13 cellular contexts compared by ENCODE assay signal in genomic region chr15:68599560-68600071, GRCh38. TPM values are rescaled to one million over a fixed set of nuclear protein-coding genes. Genes with fewer than 3 reads are reported as not detected.
A peak's percentile ranks its signal among the peaks of the same experiment; 100 is the strongest.
DNase-seq lines count a peak whose midpoint lies in the region; ATAC-seq and TF ChIP-seq lines count a peak whose summit lies in the region.
"Had no signal": no experiment of that assay in that cellular context is flagged by ENCODE, and none has a peak within 500 bp of the region (broad histone marks: within the 10 kb centered on the region; RNA-seq: fewer than 3 reads in every experiment).

No MANE protein-coding gene starts in this region.

- TF ChIP-seq CTCF in right atrium auricular region (IDR thresholded peaks at IDR 0.05) (no peak), adrenal gland (IDR thresholded peaks at IDR 0.05) (no peak), ascending aorta (IDR thresholded peaks at IDR 0.05) (no peak)

- WGBS in right cardiac atrium = 51% methylated on average over 7 of the region's 7 CpGs
- 37 to 43% (median 41%) methylated on average over 6 to 7 of the region's 7 CpGs for WGBS in adrenal gland, 4 donors
- 79 to 82% methylated on average over 7 of the region's 7 CpGs for WGBS in aorta, 2 donors

- H3K27ac ChIP-seq in right cardiac atrium (ENCODE audit: low read length) = peak overlapping the region; percentile 2
- H3K27ac ChIP-seq in right atrium auricular region = peak overlapping the region in 1 of 2 donors; percentile 46
- H3K27ac ChIP-seq in adrenal gland = peak overlapping the region in 2 of 5 donors; percentile 47 to 82
- H3K27ac ChIP-seq in iPS-20b (ENCODE audit: low read length) = no peak overlapping the region
- no peak overlapping the region for H3K27ac ChIP-seq in aorta (ENCODE audit: low read depth in 1 of 2, low read length in 2 of 2)
- H3K27ac ChIP-seq in ascending aorta = no peak overlapping the region
- H3K27ac ChIP-seq: colonic mucosa had no signal

- no peaks in the 10 kb centered on the region for H3K9me3 Mint-ChIP-seq in activated T-helper 2 cell treated with anti-CD3 and anti-CD28 coated beads, Interferon-gamma antibody, Interleukin-2, Interleukin-4, amounts not matched to agents 10 μg/mL and 5 μg/mL and 100 μg/mL, durations not matched to agents 14 hours and 24 hours and 36 hours

- H3K4me3 ChIP-seq in right cardiac atrium (ENCODE audit: low read length) (no peak overlapping the region), right atrium auricular region (no peak overlapping the region), adrenal gland (no peak overlapping the region), iPS-20b (ENCODE audit: low read length) (peak overlapping the region; percentile 15; the same call in 1 of the 2 replicates), aorta (ENCODE audit: low read length in 2 of 2) (no peak overlapping the region), ascending aorta (no peak overlapping the region)
- H3K4me3 ChIP-seq: colonic mucosa, lung had no signal

- ATAC-seq in right cardiac atrium (peak in 1 of 2 donors; percentile 5), aorta (ENCODE audit: low FRiP score) (peak; percentile 3)

- H3K9ac ChIP-seq in iPS-20b (ENCODE audit: low read depth, low read length) = no peak overlapping the region; the same call in 1 of the 2 replicates

- no peak for TF ChIP-seq POLR2A in adrenal gland (IDR thresholded peaks at IDR 0.05)

- no peak overlapping the region for H3K27ac Mint-ChIP-seq in activated T-helper 2 cell treated with anti-CD3 and anti-CD28 coated beads, Interferon-gamma antibody, Interleukin-2, Interleukin-4, amounts not matched to agents 10 μg/mL and 5 μg/mL and 100 μg/mL, durations not matched to agents 14 hours and 24 hours and 36 hours

- peaks cover 2% of the 10 kb centered on the region for H3K27me3 Mint-ChIP-seq in activated T-helper 2 cell treated with anti-CD3 and anti-CD28 coated beads, Interferon-gamma antibody, Interleukin-2, Interleukin-4, amounts not matched to agents 10 μg/mL and 5 μg/mL and 100 μg/mL, durations not matched to agents 14 hours and 24 hours and 36 hours (ENCODE audit: low read depth)

- peak; percentile 65 to 76 (median 69) for DNase-seq in right cardiac atrium
- no peak for DNase-seq in right atrium auricular region (ENCODE audit: low spot score)
- DNase-seq in adrenal gland = peak; percentile 30 to 78 (median 50)
- DNase-seq in aorta = no peak
- DNase-seq in activated T-helper 2 cell treated with anti-CD3 and anti-CD28 coated beads, Interferon-gamma antibody, Interleukin-2, Interleukin-4, amounts not matched to agents 10 μg/mL and 5 μg/mL and 100 μg/mL, durations not matched to agents 14 hours and 24 hours and 36 hours (ENCODE audit: low spot score) = no peak
- DNase-seq in ascending aorta (ENCODE audit: low spot score in 2 of 2) = no peak
- DNase-seq in effector CD4-positive, alpha-beta T cell = no peak
- DNase-seq: activated CD4-positive, alpha-beta T cell treated with anti-CD3 and anti-CD28 coated beads for 48 hours; colonic mucosa; NCI-H774; stimulated activated CD4-positive, alpha-beta T cell treated with anti-CD3 and anti-CD28 coated beads, Interleukin-4, amount 100 ng/mL, for 1 hour had no signal

- no peak overlapping the region for H3K4me3 Mint-ChIP-seq in activated T-helper 2 cell treated with anti-CD3 and anti-CD28 coated beads, Interferon-gamma antibody, Interleukin-2, Interleukin-4, amounts not matched to agents 10 μg/mL and 5 μg/mL and 100 μg/mL, durations not matched to agents 14 hours and 24 hours and 36 hours (ENCODE audit: low read depth)

- H3K36me3 Mint-ChIP-seq in activated T-helper 2 cell treated with anti-CD3 and anti-CD28 coated beads, Interferon-gamma antibody, Interleukin-2, Interleukin-4, amounts not matched to agents 10 μg/mL and 5 μg/mL and 100 μg/mL, durations not matched to agents 14 hours and 24 hours and 36 hours (ENCODE audit: low read depth) = no peaks in the 10 kb centered on the region

- H3K4me1 ChIP-seq in right cardiac atrium (ENCODE audit: control insufficient read depth, insufficient read depth, low read length) (peaks cover 24% of the 10 kb centered on the region), right atrium auricular region (peaks cover 0 to 69% of the 10 kb centered on the region in 2 donors), adrenal gland (replicated peaks in 1 of 2) (peaks cover 0 to 32% of the 10 kb centered on the region in 2 donors), iPS-20b (ENCODE audit: insufficient read depth, low read length) (peaks cover 29% of the 10 kb centered on the region), aorta (ENCODE audit: control insufficient read depth in 1 of 2, insufficient read depth in 2 of 2, low read length in 2 of 2) (no peaks in the 10 kb centered on the region), ascending aorta (peaks cover 7 to 11% of the 10 kb centered on the region in 2 donors)
- H3K4me1 ChIP-seq: colonic mucosa had no signal

- H3K27me3 ChIP-seq in right cardiac atrium (ENCODE audit: control insufficient read depth, insufficient read depth) (no peaks in the 10 kb centered on the region), right atrium auricular region (no peaks in the 10 kb centered on the region), adrenal gland (no peaks in the 10 kb centered on the region), iPS-20b (ENCODE audit: insufficient read depth, low read length) (peaks cover 18% of the 10 kb centered on the region; the same call in 1 of the 2 replicates), aorta (ENCODE audit: control insufficient read depth in 1 of 2, insufficient read depth in 2 of 2, low read length in 1 of 2) (no peaks in the 10 kb centered on the region), ascending aorta (no peaks in the 10 kb centered on the region)
- H3K27me3 ChIP-seq: colonic mucosa had no signal

- no peaks in the 10 kb centered on the region for H3K36me3 ChIP-seq in right atrium auricular region
- no peaks in the 10 kb centered on the region for H3K36me3 ChIP-seq in adrenal gland (replicated peaks in 1 of 2)
- no peaks in the 10 kb centered on the region for H3K36me3 ChIP-seq in iPS-20b (ENCODE audit: insufficient read depth, low read depth, low read length)
- H3K36me3 ChIP-seq in aorta (ENCODE audit: control insufficient read depth in 1 of 2, insufficient read depth in 2 of 2, low read length in 1 of 2) = no peaks in the 10 kb centered on the region
- H3K36me3 ChIP-seq in ascending aorta = no peaks in the 10 kb centered on the region
- H3K36me3 ChIP-seq: colonic mucosa had no signal

- H3K4me1 Mint-ChIP-seq in activated T-helper 2 cell treated with anti-CD3 and anti-CD28 coated beads, Interferon-gamma antibody, Interleukin-2, Interleukin-4, amounts not matched to agents 10 μg/mL and 5 μg/mL and 100 μg/mL, durations not matched to agents 14 hours and 24 hours and 36 hours (ENCODE audit: low read depth) = no peaks in the 10 kb centered on the region

- intact Hi-C loops in right cardiac atrium (cut with DNase I) = loop anchor here in 1 of 4 donors (2.0 kb wide), 1 partner anchor 15 kb away; no protein-coding TSS in a partner anchor
- intact Hi-C loops in adrenal gland (cut with DNase I) = no loop called here
- intact Hi-C loops in aorta (cut with DNase I) = no loop called here
- intact Hi-C loops in activated T-helper 2 cell treated with anti-CD3 and anti-CD28 coated beads, Interferon-gamma antibody, Interleukin-2, Interleukin-4, amounts not matched to agents 10 μg/mL and 5 μg/mL and 100 μg/mL, durations not matched to agents 14 hours and 24 hours and 36 hours (cut with micrococcal nuclease) = no loop called here
- intact Hi-C loops in ascending aorta (cut with DNase I) = no loop called here

- H3K9me3 ChIP-seq in right cardiac atrium (ENCODE audit: control insufficient read depth, low read length) = no peaks in the 10 kb centered on the region
- H3K9me3 ChIP-seq in right atrium auricular region = no peaks in the 10 kb centered on the region
- H3K9me3 ChIP-seq in adrenal gland (replicated peaks in 1 of 3) = no peaks in the 10 kb centered on the region
- H3K9me3 ChIP-seq in iPS-20b (ENCODE audit: insufficient read depth, low read depth, low read length) = no peaks in the 10 kb centered on the region
- H3K9me3 ChIP-seq in aorta (ENCODE audit: control insufficient read depth, low read length) = no peaks in the 10 kb centered on the region
- no peaks in the 10 kb centered on the region for H3K9me3 ChIP-seq in ascending aorta
- H3K9me3 ChIP-seq: colonic mucosa had no signal

RNA-seq across cellular contexts. Expression of gene CORO2B, which starts 20.8 kb away (rescaled TPM):
- total RNA-seq in right cardiac atrium (10 to 100 TPM in 3 of 4 donors, 1 to 10 TPM in 1; 5.8 to 13.7 (median 11.3) TPM), right atrium auricular region (1 to 10 TPM; 6.0 to 9.7 TPM), adrenal gland (1 to 10 TPM; 3.0 to 8.4 (median 4.2) TPM), aorta (1 to 10 TPM; 3.8 to 9.2 TPM), ascending aorta (11.0 TPM)
- polyA plus RNA-seq in right cardiac atrium (6.9 TPM), adrenal gland (1 to 10 TPM; 4.2 to 5.9 (median 4.9) TPM), aorta (1 to 10 TPM; 1.8 to 6.2 TPM)
- 0.41 and 0.43 TPM in 2 replicates for total RNA-seq in activated T-helper 2 cell treated with anti-CD3 and anti-CD28 coated beads, Interferon-gamma antibody, Interleukin-2, Interleukin-4, amounts not matched to agents 10 μg/mL and 5 μg/mL and 100 μg/mL, durations not matched to agents 14 hours and 24 hours and 36 hours

Comparison
In these comparisons a context has a peak if more than half of its experiments do, and no peak if none do; other contexts are left out.
1. DNase-seq: peak in right cardiac atrium (3 of 3) and adrenal gland (7 of 7); none in right atrium auricular region (single experiment), aorta (0 of 2), activated T-helper 2 cell treated with anti-CD3 and anti-CD28 coated beads, Interferon-gamma antibody, Interleukin-2, Interleukin-4, amounts not matched to agents 10 μg/mL and 5 μg/mL and 100 μg/mL, durations not matched to agents 14 hours and 24 hours and 36 hours (single experiment), ascending aorta (0 of 2) and effector CD4-positive, alpha-beta T cell (single experiment).